In genomic region chr6:44257753-44258324, GRCh38 we compare ENCODE assay signal across 1 cellular context.
TF ChIP-seq lines count a peak whose summit lies in the region.

No MANE protein-coding gene starts in this region.

TF ChIP-seq in K562, 482 proteins besides CTCF, POLR2A, EP300 and RAD21 (continued from another document and continues in another):
- no peak for TF ChIP-seq CHD4 (IDR thresholded peaks at IDR 0.05; ENCODE audit: insufficient read depth, insufficient replicate concordance, low read depth, low read length, poor library complexity, severe bottlenecking)
- no peak for TF ChIP-seq ZNF780A (CRISPR knock-in tag; IDR thresholded peaks at IDR 0.05)
- TF ChIP-seq ASH1L (IDR thresholded peaks at IDR 0.05; ENCODE audit: borderline replicate concordance, low read depth, partially characterized antibody) = no peak
- TF ChIP-seq NR2F6 (CRISPR knock-in tag; IDR thresholded peaks at IDR 0.05) = no peak
- TF ChIP-seq COPS2 (conservative IDR thresholded peaks at IDR 0.05) = no peak
- TF ChIP-seq MYC (IDR thresholded peaks at IDR 0.05; ENCODE audit: low read depth, low read length) = no peak
- no peak for TF ChIP-seq MYC (CRISPR knock-in tag; IDR thresholded peaks at IDR 0.05; ENCODE audit: borderline replicate concordance, low read depth)
- no peak for TF ChIP-seq CEBPZ (IDR thresholded peaks at IDR 0.05; ENCODE audit: borderline replicate concordance, low read depth, low read length)
- TF ChIP-seq LEF1 (IDR thresholded peaks at IDR 0.05) = 0 out of 2 replicates have a peak, but pooled peaks have one; percentile 32
- peak in 1 of 2 experiments; percentile 60; a peak in 1 of 4 replicates for TF ChIP-seq RCOR1 (IDR thresholded peaks at IDR 0.05; ENCODE audit: borderline replicate concordance in 1 of 2, low read depth in 2 of 2, low read length in 2 of 2)
- TF ChIP-seq NCOA1 (IDR thresholded peaks at IDR 0.05; ENCODE audit: low read depth) = 0 out of 2 replicates have a peak, but pooled peaks have one; percentile 30
- no peak for TF ChIP-seq ZNF41 (CRISPR knock-in tag; conservative IDR thresholded peaks at IDR 0.05)
- no peak for TF ChIP-seq ZNF224 (CRISPR knock-in tag; IDR thresholded peaks at IDR 0.05)
- no peak for TF ChIP-seq ZNF354B (CRISPR knock-in tag; IDR thresholded peaks at IDR 0.05)
- TF ChIP-seq E2F5 (CRISPR knock-in tag; IDR thresholded peaks at IDR 0.05) = no peak
- TF ChIP-seq CREB3L1 (IDR thresholded peaks at IDR 0.05; ENCODE audit: borderline replicate concordance, low read depth) = no peak
- no peak for TF ChIP-seq TRIM25 (IDR thresholded peaks at IDR 0.05; ENCODE audit: borderline replicate concordance)
- TF ChIP-seq PTBP1 (IDR thresholded peaks at IDR 0.05; ENCODE audit: low read depth, low read length) = no peak
- TF ChIP-seq ZNF639 (CRISPR knock-in tag; conservative IDR thresholded peaks at IDR 0.05 in 1 of 2, IDR thresholded peaks at IDR 0.05 in 1 of 2) = 0 out of 4 replicates have a peak, but pooled peaks of 1 of the 2 experiments have one; percentile 12
- no peak for TF ChIP-seq ZNF23 (CRISPR knock-in tag; IDR thresholded peaks at IDR 0.05)
- no peak for TF ChIP-seq ZBTB34 (CRISPR knock-in tag; IDR thresholded peaks at IDR 0.05)
- no peak for TF ChIP-seq ZNF318 (IDR thresholded peaks at IDR 0.05; ENCODE audit: borderline replicate concordance in 1 of 2, low read depth in 1 of 2)
- TF ChIP-seq MEF2A (IDR thresholded peaks at IDR 0.05; ENCODE audit: control insufficient read depth, low read depth, low read length) = no peak
- no peak for TF ChIP-seq THAP12 (CRISPR knock-in tag; IDR thresholded peaks at IDR 0.05)
- no peak for TF ChIP-seq BRCA1 (IDR thresholded peaks at IDR 0.05)
- no peak for TF ChIP-seq BRCA1 (CRISPR knock-in tag; IDR thresholded peaks at IDR 0.05)
- TF ChIP-seq ATF6 (CRISPR knock-in tag; IDR thresholded peaks at IDR 0.05) = no peak
- TF ChIP-seq DNMT1 (IDR thresholded peaks at IDR 0.05) = no peak
- no peak for TF ChIP-seq PCBP1 (IDR thresholded peaks at IDR 0.05; ENCODE audit: low read depth, low read length, poor library complexity, severe bottlenecking)
- no peak for TF ChIP-seq ZNF586 (CRISPR knock-in tag; conservative IDR thresholded peaks at IDR 0.05)
- TF ChIP-seq EWSR1 (IDR thresholded peaks at IDR 0.05; ENCODE audit: borderline replicate concordance, low read depth, partially characterized antibody) = no peak
